28 cellular contexts compared by ENCODE assay signal in genomic region chr4:53103489-53103888, GRCh38.
"Had no signal": no experiment of that assay in that cellular context is flagged by ENCODE, and none has a peak within 500 bp of the region (broad histone marks: within the 10 kb centered on the region; RNA-seq: fewer than 3 reads in every experiment).

No MANE protein-coding gene starts in this region.

- H3K9me3 ChIP-seq: ascending aorta, breast epithelium, esophagus muscularis mucosa, gastroesophageal sphincter had no signal

- ATAC-seq: activated CD4-positive, alpha-beta T cell treated with anti-CD3 and anti-CD28 coated beads for 36 hours; activated CD8-positive, alpha-beta memory T cell treated with anti-CD3 and anti-CD28 coated beads, Interleukin-2, amount 10 ng/mL, durations not matched to agents 7 days and 5 days; activated CD8-positive, alpha-beta T cell treated with anti-CD3 and anti-CD28 coated beads, Interleukin-2, amount 10 ng/mL, durations not matched to agents 7 days and 5 days; activated naive CD4-positive, alpha-beta T cell treated with anti-CD3 and anti-CD28 coated beads, Interleukin-2, amount 50 U/mL, for 72 hours; activated T-cell treated with anti-CD3 and anti-CD28 coated beads, Interleukin-2, amount 50 U/mL, for 72 hours; gastroesophageal sphincter had no signal

- H3K27me3 ChIP-seq: ascending aorta, breast epithelium, esophagus muscularis mucosa, gastroesophageal sphincter had no signal

- H3K4me3 ChIP-seq: ascending aorta, breast epithelium, esophagus muscularis mucosa, gastroesophageal sphincter had no signal

- DNase-seq: activated CD4-positive, alpha-beta memory T cell treated with anti-CD3 and anti-CD28 coated beads for 36 hours; activated CD4-positive, alpha-beta T cell treated with anti-CD3 and anti-CD28 coated beads for 36 hours; activated CD4-positive, alpha-beta T cell treated with anti-CD3 and anti-CD28 coated beads, Interleukin-2, amount 10 ng/mL, durations not matched to agents 24 days and 14 days; activated CD4-positive, CD25-positive, alpha-beta regulatory T cell; activated CD4-positive, CD25-positive, alpha-beta regulatory T cell treated with anti-CD3 and anti-CD28 coated beads, Interleukin-2, amount 50 U/mL, for 72 hours; activated CD8-positive, alpha-beta memory T cell treated with anti-CD3 and anti-CD28 coated beads, Interleukin-2, amount 10 ng/mL, durations not matched to agents 7 days and 5 days; activated CD8-positive, alpha-beta memory T cell treated with anti-CD3 and anti-CD28 coated beads, Interleukin-2, amount 50 U/mL, for 48 hours; activated CD8-positive, alpha-beta T cell treated with anti-CD3 and anti-CD28 coated beads, Interleukin-2, amount 10 ng/mL, durations not matched to agents 7 days and 5 days; activated gamma-delta T cell; activated naive CD4-positive, alpha-beta T cell; activated naive CD4-positive, alpha-beta T cell treated with anti-CD3 and anti-CD28 coated beads, Interleukin-2, amount 10 ng/mL, durations not matched to agents 7 days and 5 days; activated naive CD8-positive, alpha-beta T cell treated with anti-CD3 and anti-CD28 coated beads, Interleukin-2, amount 10 ng/mL, durations not matched to agents 7 days and 5 days; activated T-cell treated with anti-CD3 and anti-CD28 coated beads for 4 hours; activated T-cell treated with anti-CD3 and anti-CD28 coated beads, Interleukin-2, amount 50 U/mL, for 24 hours; activated T-cell treated with anti-CD3 and anti-CD28 coated beads, Interleukin-2, amount 50 U/mL, for 72 hours; cortex of kidney; effector CD8-positive, alpha-beta T cell; erythroblast; foreskin melanocyte; head of caudate nucleus; T-helper 2 cell had no signal

- H3K36me3 ChIP-seq: ascending aorta, breast epithelium, esophagus muscularis mucosa, gastroesophageal sphincter had no signal

- FAIRE-seq: colon, endometrium had no signal

- H3K4me1 ChIP-seq: breast epithelium, gastroesophageal sphincter had no signal

- H3K27ac ChIP-seq: ascending aorta, breast epithelium, esophagus muscularis mucosa, gastroesophageal sphincter had no signal
